In genomic region chr4:121050251-121050650, GRCh38 we compare ENCODE assay signal across 11 cellular contexts. TPM values are rescaled to one million over a fixed set of nuclear protein-coding genes. Genes with fewer than 3 reads are reported as not detected.
DNase-seq lines count a peak whose midpoint lies in the region; ATAC-seq, FAIRE-seq and TF ChIP-seq lines count a peak whose summit lies in the region.
"Had no signal": no experiment of that assay in that cellular context is flagged by ENCODE, and none has a peak within 500 bp of the region (broad histone marks: within the 10 kb centered on the region; RNA-seq: fewer than 3 reads in every experiment).

No MANE protein-coding gene starts in this region.

- no peaks in the 10 kb centered on the region for H3K9me3 ChIP-seq in A549
- H3K9me3 ChIP-seq in astrocyte (ENCODE audit: insufficient read depth, low read depth, low read length) = no peaks in the 10 kb centered on the region
- H3K9me3 ChIP-seq in adrenal gland (replicated peaks in 1 of 3) = no peaks in the 10 kb centered on the region

- no peak overlapping the region for H3K27ac Mint-ChIP-seq in astrocyte (ENCODE audit: unreplicated experiment)

- H3K4me3 Mint-ChIP-seq in astrocyte (ENCODE audit: unreplicated experiment) = no peak overlapping the region

- intact Hi-C loops in adrenal gland (cut with DNase I) = no loop called here

- TF ChIP-seq RAD21 in A549 (conservative IDR thresholded peaks at IDR 0.05 in 1 of 2, IDR thresholded peaks at IDR 0.05 in 1 of 2) = no peak

- H3K36me3 ChIP-seq in astrocyte (ENCODE audit: insufficient read depth, low read length) (no peaks in the 10 kb centered on the region), kidney epithelial cell (ENCODE audit: control insufficient read depth, insufficient read depth, low read length) (no peaks in the 10 kb centered on the region), adrenal gland (replicated peaks in 1 of 2) (no peaks in the 10 kb centered on the region)

- H3K4me2 ChIP-seq in A549 = no peak overlapping the region
- H3K4me2 ChIP-seq in astrocyte (ENCODE audit: low read length) = no peak overlapping the region

- H3K27me3 Mint-ChIP-seq in astrocyte (ENCODE audit: low read depth, unreplicated experiment) = no peaks in the 10 kb centered on the region

- H3K4me1 ChIP-seq in A549 (no peaks in the 10 kb centered on the region), astrocyte (ENCODE audit: insufficient read depth, low read length) (no peaks in the 10 kb centered on the region), adrenal gland (replicated peaks in 1 of 2) (no peaks in the 10 kb centered on the region)

- CTCF ChIA-PET in A549 (lab: Yijun Ruan, JAX) = no interaction called here

- FAIRE-seq in A549 (lab: Jason Lieb, UNC) (no peak), astrocyte (lab: Jason Lieb, UNC) (no peak)

- no peak overlapping the region for H2AFZ ChIP-seq in astrocyte (ENCODE audit: low read depth, low read length)

- no peak for TF ChIP-seq EP300 in A549 (IDR thresholded peaks at IDR 0.05)

- no peaks in the 10 kb centered on the region for H3K4me1 Mint-ChIP-seq in astrocyte (ENCODE audit: low read depth, unreplicated experiment)

- TF ChIP-seq CTCF in A549 (IDR thresholded peaks at IDR 0.05) (no peak), astrocyte (IDR thresholded peaks at IDR 0.05; ENCODE audit: insufficient read depth, low read depth, low read length) (peak; percentile 42), kidney epithelial cell (IDR thresholded peaks at IDR 0.05; ENCODE audit: insufficient read depth, low read length, poor library complexity, severe bottlenecking) (peak; percentile 26), adrenal gland (IDR thresholded peaks at IDR 0.05) (peak in 2 of 6 experiments; percentile 20 to 31)

- H3K27ac ChIP-seq in A549 (no peak overlapping the region), astrocyte (ENCODE audit: low read depth, low read length) (no peak overlapping the region), adrenal gland (no peak overlapping the region)

- H3K36me3 Mint-ChIP-seq in astrocyte (ENCODE audit: low read depth, unreplicated experiment) = no peaks in the 10 kb centered on the region

- POLR2A ChIA-PET in A549 (lab: Yijun Ruan, JAX) = no interaction called here

- peaks cover 2% of the 10 kb centered on the region for H3K9me3 Mint-ChIP-seq in astrocyte (ENCODE audit: unreplicated experiment)

- TF ChIP-seq POLR2A in A549 (IDR thresholded peaks at IDR 0.05; ENCODE audit: low read length) (no peak), adrenal gland (IDR thresholded peaks at IDR 0.05) (no peak)

- DNase-seq in A549 (ENCODE audit: low read depth in 1 of 2, low spot score in 1 of 2) (no peak), astrocyte (ENCODE audit: low read depth) (no peak), kidney epithelial cell (ENCODE audit: low read depth) (no peak), DMS153 treated with DMSO at 0.1 percent for 48 hours (lab: John Stamatoyannopoulos, UW; ENCODE audit: unreplicated experiment) (no peak), adrenal gland (no peak), DMS153 (lab: John Stamatoyannopoulos, UW) (no peak)
- DNase-seq: activated T-cell treated with anti-CD3 and anti-CD28 coated beads for 4 hours, NCI-H446, posterior cingulate gyrus had no signal

- H3K9ac ChIP-seq in astrocyte (ENCODE audit: low read length) = no peak overlapping the region

- no peak overlapping the region for H3K4me3 ChIP-seq in A549
- no peak overlapping the region for H3K4me3 ChIP-seq in astrocyte (ENCODE audit: insufficient read depth, low read depth, low read length)
- H3K4me3 ChIP-seq in kidney epithelial cell (ENCODE audit: low read depth, low read length) = no peak overlapping the region
- H3K4me3 ChIP-seq in adrenal gland = no peak overlapping the region

- H3K27me3 ChIP-seq in astrocyte (ENCODE audit: insufficient read depth, low read length) (no peaks in the 10 kb centered on the region), kidney epithelial cell (ENCODE audit: control insufficient read depth, insufficient read depth, low read length) (no peaks in the 10 kb centered on the region), adrenal gland (no peaks in the 10 kb centered on the region)

- no peaks in the 10 kb centered on the region for H4K20me1 ChIP-seq in astrocyte (ENCODE audit: insufficient read depth, low read length)

- ATAC-seq in A549 = no peak
- peak; percentile 47 for ATAC-seq in GM19351 (IDR thresholded peaks at IDR 0.05; ENCODE audit: unreplicated experiment)
- no peak for ATAC-seq in GM18867 (IDR thresholded peaks at IDR 0.05; ENCODE audit: unreplicated experiment)

- H3K79me2 ChIP-seq in astrocyte (ENCODE audit: insufficient read depth, low read length) = no peaks in the 10 kb centered on the region

TF ChIP-seq in A549, 52 proteins besides CTCF, POLR2A, EP300 and RAD21:
- TF ChIP-seq SMC3 (IDR thresholded peaks at IDR 0.05) = peak; percentile 18; the same call in 1 of the 3 replicates
- TF ChIP-seq E2F6 (IDR thresholded peaks at IDR 0.05; ENCODE audit: borderline replicate concordance, low read depth) = no peak

RNA-seq across cellular contexts. Expression of gene NDNF, which starts 22.1 kb away (rescaled TPM):
- polyA plus RNA-seq in A549 (2011; rRNA removed) = not detected in 2 replicates
- polyA plus RNA-seq in A549 (2012; cell fraction: cytosol; rRNA removed) = not detected in 2 replicates
- not detected in 2 replicates for polyA plus RNA-seq in A549 (2012; cell fraction: nucleus; rRNA removed)
- not detected in 3 replicates for polyA plus RNA-seq in A549 (2017; fragmentation: RNase III; extraction: RNeasy Plus Mini Kit Qiagen cat#74134 plus additional on column Dnase treatment)
- not detected in 2 replicates for polyA minus RNA-seq in A549 (2011; rRNA and poly(A)+ RNA removed)
- 0.19 and 0.34 TPM in 2 replicates for total RNA-seq in astrocyte
- total RNA-seq in kidney epithelial cell = 0.08 and 0.21 TPM in 2 replicates
- 1 to 10 TPM in 6 of 8 donors, under 1 TPM in 2; 0.26 to 6.9 (median 2.3) TPM for total RNA-seq in adrenal gland
- 1 to 10 TPM in 2 of 3 donors, under 1 TPM in 1; 0.40 to 2.8 (median 1.1) TPM for polyA plus RNA-seq in adrenal gland
